ENCODE assay signal across 1 cellular context in genomic region chr1:84541679-84542078, GRCh38.
TF ChIP-seq lines count a peak whose summit lies in the region.

No MANE protein-coding gene starts in this region.

TF ChIP-seq in SK-N-SH treated with all-trans-retinoic acid at 6 μM for 48 hours, 23 proteins besides CTCF, POLR2A, EP300 and RAD21 (continued from another document):
- TF ChIP-seq TSHZ2 (CRISPR knock-in tag; IDR thresholded peaks at IDR 0.05) (no peak), ESRRG (CRISPR knock-in tag; IDR thresholded peaks at IDR 0.05) (no peak), TOX (CRISPR knock-in tag; IDR thresholded peaks at IDR 0.05; ENCODE audit: borderline replicate concordance) (no peak), TCF4 (CRISPR knock-in tag; IDR thresholded peaks at IDR 0.05; ENCODE audit: borderline replicate concordance) (no peak), PATZ1 (CRISPR knock-in tag; IDR thresholded peaks at IDR 0.05; ENCODE audit: borderline replicate concordance) (no peak), RARB (CRISPR knock-in tag; IDR thresholded peaks at IDR 0.05) (no peak), POU6F1 (CRISPR knock-in tag; IDR thresholded peaks at IDR 0.05; ENCODE audit: borderline replicate concordance, low read depth) (no peak), CSDC2 (CRISPR knock-in tag; IDR thresholded peaks at IDR 0.05) (no peak), ISL1 (CRISPR knock-in tag; IDR thresholded peaks at IDR 0.05) (no peak), ZFP30 (CRISPR knock-in tag; IDR thresholded peaks at IDR 0.05) (no peak), ZNF70 (CRISPR knock-in tag; IDR thresholded peaks at IDR 0.05) (no peak), BACH2 (CRISPR knock-in tag; IDR thresholded peaks at IDR 0.05; ENCODE audit: borderline replicate concordance) (no peak), ZC3H10 (CRISPR knock-in tag; IDR thresholded peaks at IDR 0.05) (no peak)
